ENCODE assay signal across 8 cellular contexts in genomic region chr6:28848756-28849155, GRCh38.
DNase-seq lines count a peak whose midpoint lies in the region; ATAC-seq and TF ChIP-seq lines count a peak whose summit lies in the region.
"Not testable (repeated sequence)": the region's sequence is repeated elsewhere in the genome, so short reads cannot be mapped to it uniquely, and the experiment has no call there.

No MANE protein-coding gene starts in this region.

- H3K4me2 ChIP-seq in GM23338 = peak overlapping the region; percentile 51; the same call in 1 of the 2 replicates

- not testable (repeated sequence) for ATAC-seq in CD4-positive, CD25-positive, alpha-beta regulatory T cell (ENCODE audit: low read depth in 2 of 2)
- ATAC-seq in GM23338 (peak; percentile 73), T-cell (replicated peaks in 1 of 4) (peak in 3 of 4 experiments; percentile 33 to 53 (median 52))

- not testable (repeated sequence) for H3K36me3 ChIP-seq in CD4-positive, CD25-positive, alpha-beta regulatory T cell (ENCODE audit: control insufficient read depth, insufficient read depth, low read length); GM23338 (ENCODE audit: insufficient read depth)

- not testable (repeated sequence) for H3K36me3 Mint-ChIP-seq in CD4-positive, CD25-positive, alpha-beta regulatory T cell; GM23338 (ENCODE audit: low read depth); T-cell; glutamatergic neuron (ENCODE audit: unreplicated experiment)

- H2AFZ ChIP-seq in GM23338 = peak overlapping the region; percentile 72; the same call in 1 of the 2 replicates

- not testable (repeated sequence) for H4K20me1 ChIP-seq in GM23338 (replicated peaks; ENCODE audit: insufficient read depth)

- CTCF ChIA-PET in T-cell (lab: Charles Lee) = interaction anchor here (0.6 to 2.1 kb wide), 13 partner anchors 9 to 171 kb away, joined by 3 to 5 read pairs (median 4); no protein-coding TSS in a partner anchor

- not testable (repeated sequence) for TF ChIP-seq POLR2A in NB4 (IDR thresholded peaks at IDR 0.05; ENCODE audit: extremely low read depth, insufficient read length)

- H3K79me2 ChIP-seq in GM23338 (replicated peaks; ENCODE audit: insufficient read depth) = not testable (repeated sequence)

- not testable (repeated sequence) for H3K4me3 ChIP-seq in CD4-positive, CD25-positive, alpha-beta regulatory T cell (ENCODE audit: low read depth, low read length); NB4 (ENCODE audit: low read depth, low read length)
- peak overlapping the region; percentile 37; the same call in 1 of the 2 replicates for H3K4me3 ChIP-seq in GM23338

- H3K27ac ChIP-seq in CD4-positive, CD25-positive, alpha-beta regulatory T cell (ENCODE audit: insufficient read depth, low read length, poor library complexity, severe bottlenecking); GM23338 (ENCODE audit: low read depth): not testable (repeated sequence)

- H3K4me1 ChIP-seq in CD4-positive, CD25-positive, alpha-beta regulatory T cell (ENCODE audit: control insufficient read depth, insufficient read depth, low read length, poor library complexity, severe bottlenecking); GM23338 (ENCODE audit: insufficient read depth): not testable (repeated sequence)

- not testable (repeated sequence) for H3K9me2 ChIP-seq in GM23338 (ENCODE audit: insufficient read depth)

- H3K9me3 ChIP-seq in CD4-positive, CD25-positive, alpha-beta regulatory T cell (ENCODE audit: control insufficient read depth in 2 of 2, low read length in 2 of 2) = not testable (repeated sequence)

- peak; percentile 33 to 48 for TF ChIP-seq CTCF in GM23338 (conservative IDR thresholded peaks at IDR 0.05; ENCODE audit: low read depth in 2 of 2)
- TF ChIP-seq CTCF in NB4 (IDR thresholded peaks at IDR 0.05; ENCODE audit: low read depth, low read length) = peak; percentile 35
- TF ChIP-seq CTCF in glutamatergic neuron (IDR thresholded peaks at IDR 0.05; ENCODE audit: partially characterized antibody, unreplicated experiment) = peak; percentile 9

- POLR2A ChIA-PET in T-cell (lab: Charles Lee) = not testable (repeated sequence)

- not testable (repeated sequence) for H3K27me3 ChIP-seq in CD4-positive, CD25-positive, alpha-beta regulatory T cell (ENCODE audit: control insufficient read depth, insufficient read depth, low read length); GM23338 (ENCODE audit: insufficient read depth)

- DNase-seq in CD4-positive, CD25-positive, alpha-beta regulatory T cell = peak in 2 of 3 donors; percentile 45 to 49
- DNase-seq in GM23338 (ENCODE audit: low spot score) (peak; percentile 69), NB4 (ENCODE audit: low read depth) (peak; percentile 69), T-cell (peak in 33 of 34 experiments; percentile 31 to 70 (median 52))
- DNase-seq in activated CD4-positive, alpha-beta T cell treated with anti-CD3 and anti-CD28 coated beads, Interleukin-2, amount 50 U/mL, for 4 hours = peak; percentile 39 to 53
- DNase-seq in activated effector memory CD4-positive, alpha-beta T cell treated with anti-CD3 and anti-CD28 coated beads, Interleukin-2, amount 50 U/mL, for 16 hours = peak; percentile 75
- not testable (repeated sequence) for DNase-seq in glutamatergic neuron
- DNase-seq in stimulated activated CD4-positive, alpha-beta T cell treated with anti-CD3 and anti-CD28 coated beads, Interleukin-4, amount 100 ng/mL, for 1 hour = peak; percentile 48

- H3K4me3 Mint-ChIP-seq in CD4-positive, CD25-positive, alpha-beta regulatory T cell; T-cell; glutamatergic neuron (ENCODE audit: unreplicated experiment): not testable (repeated sequence)
- peak overlapping the region; percentile 32; the same call in 1 of the 3 replicates for H3K4me3 Mint-ChIP-seq in GM23338

- not testable (repeated sequence) for H3F3A ChIP-seq in GM23338 (replicated peaks; ENCODE audit: low read depth)

- H3K4me1 Mint-ChIP-seq in CD4-positive, CD25-positive, alpha-beta regulatory T cell; GM23338; T-cell; glutamatergic neuron (ENCODE audit: low read depth, unreplicated experiment): not testable (repeated sequence)

- H3K9me3 Mint-ChIP-seq in CD4-positive, CD25-positive, alpha-beta regulatory T cell; T-cell; glutamatergic neuron (ENCODE audit: unreplicated experiment): not testable (repeated sequence)
- peaks cover 13% of the 10 kb centered on the region; the same call in 2 of the 3 replicates for H3K9me3 Mint-ChIP-seq in GM23338

- peaks cover 58% of the 10 kb centered on the region for H3K27me3 Mint-ChIP-seq in CD4-positive, CD25-positive, alpha-beta regulatory T cell
- peaks cover 13% of the 10 kb centered on the region for H3K27me3 Mint-ChIP-seq in GM23338 (ENCODE audit: insufficient read depth, low read depth, poor library complexity)
- peaks cover 7 to 26% of the 10 kb centered on the region in 2 donors for H3K27me3 Mint-ChIP-seq in T-cell
- H3K27me3 Mint-ChIP-seq in glutamatergic neuron (ENCODE audit: unreplicated experiment) = not testable (repeated sequence)

- not testable (repeated sequence) for H3K27ac Mint-ChIP-seq in CD4-positive, CD25-positive, alpha-beta regulatory T cell; GM23338; T-cell; glutamatergic neuron (ENCODE audit: unreplicated experiment)
